ENCODE assay signal across 10 cellular contexts in the genomic region with DNA sequence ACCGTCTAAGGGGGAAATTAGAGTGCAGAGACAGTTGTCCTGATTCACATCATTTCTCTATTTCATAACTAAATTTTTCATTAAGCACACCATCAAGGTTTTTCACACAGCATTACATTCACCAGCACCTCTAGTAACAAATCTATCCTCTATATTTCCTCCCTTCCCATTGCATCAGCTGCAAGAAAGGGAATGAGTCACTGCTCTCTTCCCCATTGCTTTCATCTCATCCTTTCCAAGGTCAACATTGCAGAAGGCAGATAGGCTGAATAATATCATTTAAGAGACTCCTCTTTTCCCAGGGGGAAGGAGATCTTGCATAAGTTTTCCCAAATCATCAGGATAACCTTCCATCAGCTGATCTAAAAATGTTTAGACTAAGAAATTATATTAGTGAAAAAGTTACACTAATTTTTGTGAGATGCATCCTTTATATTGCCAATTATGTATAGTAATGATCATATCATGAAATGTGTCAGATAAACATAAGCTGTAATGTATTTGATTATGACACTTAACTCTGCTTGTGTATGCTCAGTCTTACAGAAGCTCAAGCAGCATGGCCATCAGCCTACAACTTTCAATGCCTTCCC. TPM values are rescaled to one million over a fixed set of nuclear protein-coding genes. Genes with fewer than 3 reads are reported as not detected.
DNase-seq lines count a peak whose midpoint lies in the region; ATAC-seq, FAIRE-seq and TF ChIP-seq lines count a peak whose summit lies in the region.
"Had no signal": no experiment of that assay in that cellular context is flagged by ENCODE, and none has a peak within 500 bp of the region (broad histone marks: within the 10 kb centered on the region; RNA-seq: fewer than 3 reads in every experiment).

No MANE protein-coding gene starts in this region.

- H3K4me1 Mint-ChIP-seq in CD8-positive, alpha-beta memory T cell, result peaks cover 45 to 75% (median 75%) of the 10 kb centered on the region in 3 donors

- no peaks in the 10 kb centered on the region for H3F3A ChIP-seq in SU-DHL-6 (ENCODE audit: insufficient read depth)

- H3K36me3 ChIP-seq in SU-DHL-6 (ENCODE audit: low read length), result 0 out of 2 replicates have a peak, but pooled peaks cover 3% of the 10 kb centered on the region
- no peaks in the 10 kb centered on the region for H3K36me3 ChIP-seq in CD8-positive, alpha-beta memory T cell (ENCODE audit: insufficient read depth, low read length)
- H3K36me3 ChIP-seq: upper lobe of left lung had no signal

- H3K27ac ChIP-seq in SU-DHL-6 (ENCODE audit: low read depth, low read length) (no peak overlapping the region), foreskin keratinocyte (peak overlapping the region; percentile 96)
- no peak overlapping the region for H3K27ac ChIP-seq in CD8-positive, alpha-beta memory T cell (ENCODE audit: low read depth, low read length)
- H3K27ac ChIP-seq: upper lobe of left lung had no signal

- no peak for FAIRE-seq in H54 (lab: Jason Lieb, UNC)
- FAIRE-seq: endometrium had no signal

- TF ChIP-seq CTCF in SU-DHL-6 (IDR thresholded peaks at IDR 0.05; ENCODE audit: insufficient read depth, low read length, poor library complexity, severe bottlenecking), result no peak
- no peak for TF ChIP-seq CTCF in foreskin keratinocyte (conservative IDR thresholded peaks at IDR 0.05)

- peak; percentile 62 for DNase-seq in AG08395 (ENCODE audit: low spot score)
- peak; percentile 19 for DNase-seq in H54 (ENCODE audit: insufficient read length, low spot score)
- peak; percentile 56 to 74 for DNase-seq in foreskin keratinocyte
- DNase-seq in activated gamma-delta T cell treated with Interleukin-2 at 50 U/mL for 16 hours, result no peak
- no peak for DNase-seq in NCI-H1105 treated with DMSO at 0.1 percent for 48 hours (lab: John Stamatoyannopoulos, UW)
- no peak for DNase-seq in CD8-positive, alpha-beta memory T cell
- DNase-seq: upper lobe of left lung had no signal

- H3K9me3 ChIP-seq in SU-DHL-6 (ENCODE audit: insufficient read depth, low read length), result no peaks in the 10 kb centered on the region
- H3K9me3 ChIP-seq in CD8-positive, alpha-beta memory T cell (ENCODE audit: low read length), result no peaks in the 10 kb centered on the region
- H3K9me3 ChIP-seq: upper lobe of left lung had no signal

- H3K4me3 Mint-ChIP-seq in CD8-positive, alpha-beta memory T cell, result no peak overlapping the region

- no peak overlapping the region for H3K9ac ChIP-seq in SU-DHL-6 (ENCODE audit: low read length)

- H3K27me3 ChIP-seq in SU-DHL-6 (ENCODE audit: low read length) (no peaks in the 10 kb centered on the region), foreskin keratinocyte (no peaks in the 10 kb centered on the region)
- no peaks in the 10 kb centered on the region for H3K27me3 ChIP-seq in CD8-positive, alpha-beta memory T cell (ENCODE audit: insufficient read depth, low read length, poor library complexity, severe bottlenecking)
- H3K27me3 ChIP-seq: upper lobe of left lung had no signal

- peak; percentile 41 for ATAC-seq in foreskin keratinocyte
- ATAC-seq in HG03159 (IDR thresholded peaks at IDR 0.05; ENCODE audit: unreplicated experiment), result no peak

- peak overlapping the region in 1 of 8 donors; percentile 36 for H3K27ac Mint-ChIP-seq in CD8-positive, alpha-beta memory T cell

- POLR2A ChIA-PET in CD8-positive, alpha-beta memory T cell (lab: Charles Lee), result interaction anchor here (0.6 kb wide), 1 partner anchor 536 kb away, joined by 3 read pairs; no protein-coding TSS in a partner anchor

- peaks cover 0 to 5% of the 10 kb centered on the region in 2 donors for H3K27me3 Mint-ChIP-seq in CD8-positive, alpha-beta memory T cell

- H3K9me3 Mint-ChIP-seq in CD8-positive, alpha-beta memory T cell, result no peaks in the 10 kb centered on the region

- H3K79me2 ChIP-seq in SU-DHL-6 (ENCODE audit: insufficient read depth, low read length), result peaks cover 93% of the 10 kb centered on the region

- H3K4me3 ChIP-seq in SU-DHL-6 (ENCODE audit: insufficient read depth, low read length, poor library complexity, severe bottlenecking), result no peak overlapping the region
- no peak overlapping the region for H3K4me3 ChIP-seq in CD8-positive, alpha-beta memory T cell (ENCODE audit: low read length)
- H3K4me3 ChIP-seq: upper lobe of left lung had no signal

- peaks cover 0 to 17% (median 12%) of the 10 kb centered on the region in 3 donors for H3K36me3 Mint-ChIP-seq in CD8-positive, alpha-beta memory T cell

- H3K4me2 ChIP-seq in SU-DHL-6 (ENCODE audit: low read depth, low read length, poor library complexity, severe bottlenecking), result peak overlapping the region; percentile 38

- no peak overlapping the region for H2AFZ ChIP-seq in SU-DHL-6 (ENCODE audit: low read depth, low read length, severe bottlenecking)

- H4K20me1 ChIP-seq in SU-DHL-6 (ENCODE audit: low read depth, low read length), result peaks cover 16% of the 10 kb centered on the region; the same call in 1 of the 2 replicates

- no peaks in the 10 kb centered on the region for H3K9me2 ChIP-seq in SU-DHL-6 (replicated peaks; ENCODE audit: insufficient read depth, low read length)

- peaks cover 22% of the 10 kb centered on the region for H3K4me1 ChIP-seq in foreskin keratinocyte
- H3K4me1 ChIP-seq in CD8-positive, alpha-beta memory T cell (ENCODE audit: insufficient read depth, low read length), result peaks cover 19% of the 10 kb centered on the region

- no peak for TF ChIP-seq POLR2A in H54 (IDR thresholded peaks at IDR 0.05; ENCODE audit: low read depth, low read length)

- CTCF ChIA-PET in CD8-positive, alpha-beta memory T cell (lab: Charles Lee), result interaction anchor here (0.8 to 1.4 kb wide), 5 partner anchors 9 to 425 kb away, joined by 3 to 4 read pairs (median 3); partner anchors contain the start of gene NEK2

RNA-seq across cellular contexts. Expression of gene INTS7, which starts 4.3 kb away (rescaled TPM):
- 20.4 and 21.3 TPM in 2 replicates for total RNA-seq in foreskin keratinocyte
- polyA plus RNA-seq in foreskin keratinocyte, result 15.3 and 16.5 TPM in 2 replicates
- total RNA-seq in CD8-positive, alpha-beta memory T cell, result 10 to 100 TPM; 35.2 to 36.0 TPM
- polyA plus RNA-seq in CD8-positive, alpha-beta memory T cell, result 11.5 TPM

RNA-seq across cellular contexts. Expression of gene DTL, which starts 4.5 kb away (rescaled TPM):
- 28.3 and 29.5 TPM in 2 replicates for total RNA-seq in foreskin keratinocyte
- polyA plus RNA-seq in foreskin keratinocyte, result 8.8 and 11.5 TPM in 2 replicates
- total RNA-seq in CD8-positive, alpha-beta memory T cell, result 10 to 100 TPM; 85.0 to 86.9 TPM
- 0.23 TPM for polyA plus RNA-seq in CD8-positive, alpha-beta memory T cell

Comparison
In these comparisons a context has a peak if more than half of its experiments do, and no peak if none do; other contexts are left out.
1. DNase-seq: peak in AG08395 (single experiment), H54 (single experiment) and foreskin keratinocyte (2 of 2); none in activated gamma-delta T cell treated with Interleukin-2 at 50 U/mL for 16 hours (single experiment), NCI-H1105 treated with DMSO at 0.1 percent for 48 hours (single experiment) and CD8-positive, alpha-beta memory T cell (0 of 5).